8 cellular contexts compared by ENCODE assay signal in genomic region chr3:4751057-4752051, GRCh38.
A peak's percentile ranks its signal among the peaks of the same experiment; 100 is the strongest.
DNase-seq lines count a peak whose midpoint lies in the region; ATAC-seq and TF ChIP-seq lines count a peak whose summit lies in the region.

No MANE protein-coding gene starts in this region.

- H3K4me1 ChIP-seq in RWPE2 (ENCODE audit: insufficient read depth, poor library complexity, severe bottlenecking) (peaks cover 18% of the 10 kb centered on the region), muscle layer of duodenum (ENCODE audit: control insufficient read depth in 1 of 2, insufficient read depth in 2 of 2, low read length in 2 of 2) (peaks cover 18 to 21% of the 10 kb centered on the region in 2 donors)

- H3K4me3 ChIP-seq in GM06990 (replicated peaks; ENCODE audit: low read depth, low read length) (peak overlapping the region; percentile 39), RWPE2 (ENCODE audit: severe bottlenecking) (no peak overlapping the region), muscle layer of duodenum (ENCODE audit: low read depth in 1 of 2, low read length in 2 of 2) (no peak overlapping the region)

- TF ChIP-seq CTCF in GM06990 (IDR thresholded peaks at IDR 0.05; ENCODE audit: insufficient read depth, low read length, poor library complexity, severe bottlenecking) (no peak), RWPE2 (IDR thresholded peaks at IDR 0.05; ENCODE audit: poor library complexity, severe bottlenecking) (no peak)

- peak; percentile 72 for ATAC-seq in RWPE2 (ENCODE audit: low read depth)
- peak; percentile 20 for ATAC-seq in effector memory CD8-positive, alpha-beta T cell (replicated peaks)
- no peak for ATAC-seq in GM18517 (IDR thresholded peaks at IDR 0.05; ENCODE audit: unreplicated experiment)

- H3K36me3 ChIP-seq in GM06990 (ENCODE audit: control insufficient read depth, insufficient read depth, low read length) (no peaks in the 10 kb centered on the region), RWPE2 (ENCODE audit: low read depth) (no peaks in the 10 kb centered on the region), muscle layer of duodenum (ENCODE audit: control insufficient read depth in 1 of 2, insufficient read depth in 2 of 2, low read length in 2 of 2) (peaks cover 0 to 4% of the 10 kb centered on the region in 2 donors)

- H3K4me3 Mint-ChIP-seq in effector memory CD8-positive, alpha-beta T cell, result no peak overlapping the region

- H3K9me3 ChIP-seq in RWPE2 (ENCODE audit: severe bottlenecking) (no peaks in the 10 kb centered on the region), muscle layer of duodenum (ENCODE audit: control insufficient read depth in 1 of 2, low read length in 2 of 2) (no peaks in the 10 kb centered on the region)

- no peaks in the 10 kb centered on the region for H3K27me3 Mint-ChIP-seq in effector memory CD8-positive, alpha-beta T cell

- peaks cover 13% of the 10 kb centered on the region for H3K36me3 Mint-ChIP-seq in effector memory CD8-positive, alpha-beta T cell (ENCODE audit: insufficient read depth)

- H3K27ac Mint-ChIP-seq in effector memory CD8-positive, alpha-beta T cell, result peak overlapping the region; percentile 63 to 70

- no peaks in the 10 kb centered on the region for H3K27me3 ChIP-seq in GM06990 (replicated peaks; ENCODE audit: control insufficient read depth, insufficient read depth, low read length)
- H3K27me3 ChIP-seq in RWPE2 (ENCODE audit: insufficient read depth, poor library complexity, severe bottlenecking), result no peaks in the 10 kb centered on the region
- H3K27me3 ChIP-seq in muscle layer of duodenum (ENCODE audit: low read depth, low read length), result no peaks in the 10 kb centered on the region

- H3K27ac ChIP-seq in RWPE2 (ENCODE audit: poor library complexity, severe bottlenecking) (peak overlapping the region; percentile 51), muscle layer of duodenum (ENCODE audit: low read length) (peak overlapping the region; percentile 83)

- DNase-seq in GM06990 (ENCODE audit: extremely low read depth, insufficient read length) (peak; percentile 38), RWPE2 (ENCODE audit: low spot score) (no peak), DMS114 treated with DMSO at 0.1 percent for 48 hours (lab: John Stamatoyannopoulos, UW; ENCODE audit: unreplicated experiment) (no peak), SW 1271 (lab: John Stamatoyannopoulos, UW) (no peak)
- no peak for DNase-seq in effector memory CD8-positive, alpha-beta T cell
- DNase-seq in stimulated activated CD4-positive, alpha-beta T cell treated with anti-CD3 and anti-CD28 coated beads, Interleukin-2, amount 100 ng/mL, for 24 hours, result no peak

- peaks cover 7 to 27% of the 10 kb centered on the region in 2 donors for H3K4me1 Mint-ChIP-seq in effector memory CD8-positive, alpha-beta T cell (ENCODE audit: low read depth in 2 of 2)

- H3K9me3 Mint-ChIP-seq in effector memory CD8-positive, alpha-beta T cell, result no peaks in the 10 kb centered on the region
